In the genomic region with DNA sequence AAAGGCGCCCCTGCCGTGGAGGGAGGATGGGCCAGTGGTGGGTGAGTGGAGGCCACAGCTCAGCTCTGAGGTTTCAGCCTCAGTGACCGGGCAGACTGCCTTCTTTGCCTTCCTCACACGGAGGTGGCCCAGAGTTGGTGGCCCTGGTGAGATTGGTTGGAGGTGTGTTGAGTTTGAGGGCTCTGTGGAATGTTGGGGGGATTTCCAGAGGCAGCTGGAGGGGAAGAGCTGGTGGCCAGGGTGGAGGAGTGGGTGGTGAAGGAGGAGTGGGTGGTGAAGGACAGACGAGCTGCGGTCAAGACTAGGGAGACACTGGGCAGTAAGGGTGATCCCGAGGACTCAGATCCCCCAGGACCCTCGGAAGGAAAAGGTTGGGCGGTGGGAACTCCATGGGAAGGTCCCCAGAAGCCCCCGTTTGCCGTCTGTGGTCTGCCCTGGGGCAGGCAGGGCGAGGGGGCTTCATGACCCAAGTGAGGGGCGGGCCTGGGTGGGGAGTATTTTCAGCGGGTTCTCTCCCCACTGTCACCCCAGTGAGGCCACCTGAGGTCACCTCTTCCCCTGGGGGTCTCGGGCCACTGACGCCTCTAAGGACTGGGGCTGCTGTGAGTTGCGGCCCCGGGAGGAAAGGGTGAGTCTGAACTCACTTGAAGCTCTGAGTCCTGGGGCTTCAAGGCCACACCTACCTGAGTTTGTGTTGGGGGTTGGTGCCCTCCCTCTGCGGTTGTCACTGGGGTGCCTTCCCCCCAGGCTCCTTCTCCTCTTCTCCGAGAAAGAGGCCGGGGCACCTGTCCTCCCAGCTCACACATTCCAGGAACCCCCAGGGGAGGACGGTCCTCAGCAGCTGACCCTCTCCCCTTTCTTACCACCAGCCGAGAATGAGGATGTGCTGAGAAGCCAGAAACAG, we compare ENCODE assay signal across 8 cellular contexts. TPM values are rescaled to one million over a fixed set of nuclear protein-coding genes. Genes with fewer than 3 reads are reported as not detected.
A peak's percentile ranks its signal among the peaks of the same experiment; 100 is the strongest.
DNase-seq lines count a peak whose midpoint lies in the region; ATAC-seq and TF ChIP-seq lines count a peak whose summit lies in the region.

No MANE protein-coding gene starts in this region.

- H3K27ac Mint-ChIP-seq in T-cell = peak overlapping the region; percentile 98 to 99

- no peak for TF ChIP-seq CTCF in GM12875 (IDR thresholded peaks at IDR 0.05; ENCODE audit: borderline replicate concordance, insufficient read depth, low read depth, low read length)
- no peak for TF ChIP-seq CTCF in uterus (IDR thresholded peaks at IDR 0.05)
- no peak for TF ChIP-seq CTCF in A673 (conservative IDR thresholded peaks at IDR 0.05; ENCODE audit: low read depth, low read length)
- no peak for TF ChIP-seq CTCF in testis (IDR thresholded peaks at IDR 0.05)

- H3K4me1 Mint-ChIP-seq in T-cell = peaks cover 54 to 74% (median 66%) of the 10 kb centered on the region in 3 donors

- H3K4me3 Mint-ChIP-seq in T-cell = peak overlapping the region; percentile 88 to 97 (median 90)

- H3K27ac ChIP-seq in uterus = no peak overlapping the region
- no peak overlapping the region for H3K27ac ChIP-seq in A673 (ENCODE audit: low read depth, low read length, poor library complexity, severe bottlenecking)
- H3K27ac ChIP-seq in testis = no peak overlapping the region

- no TSS peak for BruUV-seq in A673 (replicated peaks; lab: Mats Ljungman, UMichigan)

- H3K36me3 Mint-ChIP-seq in T-cell = peaks cover 9% of the 10 kb centered on the region

- H3K36me3 ChIP-seq in uterus (no peaks in the 10 kb centered on the region), A673 (ENCODE audit: insufficient read depth, low read length, poor library complexity, severe bottlenecking) (no peaks in the 10 kb centered on the region), testis (ENCODE audit: low read depth, missing control alignments) (no peaks in the 10 kb centered on the region)

- ATAC-seq in T-cell (replicated peaks in 1 of 4) = peak; percentile 45 to 63 (median 59)

- DNase-seq in T-cell (peak; percentile 50 to 79 (median 66)), NCI-H345 treated with DMSO at 0.1 percent for 48 hours (lab: John Stamatoyannopoulos, UW; ENCODE audit: unreplicated experiment) (no peak), uterus (no peak), A673 (ENCODE audit: low spot score) (no peak), testis (no peak)
- DNase-seq in activated naive CD4-positive, alpha-beta T cell (lab: John Stamatoyannopoulos, UW) = peak; percentile 12 to 65 (median 43)
- DNase-seq in stimulated activated CD4-positive, alpha-beta T cell treated with anti-CD3 and anti-CD28 coated beads, Interleukin-1b, Interleukin-23, amount 100 ng/mL, for 48 hours = peak; percentile 77

- no peaks in the 10 kb centered on the region for H3K27me3 Mint-ChIP-seq in T-cell

- H3K27me3 ChIP-seq in uterus (no peaks in the 10 kb centered on the region), A673 (replicated peaks; ENCODE audit: insufficient read depth, low read depth, low read length, poor library complexity) (no peaks in the 10 kb centered on the region), testis (no peaks in the 10 kb centered on the region)

- intact Hi-C loops in uterus (cut with DNase I; ENCODE audit: low total_unique reads) (loop anchor here (10.0 kb wide), 1 partner anchor 236 kb away; no protein-coding TSS in a partner anchor), A673 (cut with micrococcal nuclease; ENCODE audit: unreplicated experiment) (loop anchor here (10.0 kb wide), 1 partner anchor 796 kb away; no protein-coding TSS in a partner anchor), testis (cut with DNase I; ENCODE audit: low total_unique reads) (loop anchor here (10.0 kb wide), 1 partner anchor 236 kb away; no protein-coding TSS in a partner anchor)

- peak overlapping the region; percentile 86 for H3K4me3 ChIP-seq in GM12875 (ENCODE audit: low read depth, low read length)
- no peak overlapping the region for H3K4me3 ChIP-seq in uterus
- H3K4me3 ChIP-seq in A673 (ENCODE audit: low read depth, low read length, poor library complexity, severe bottlenecking) = no peak overlapping the region
- no peak overlapping the region for H3K4me3 ChIP-seq in testis

- 77 to 84% methylated on average over 17 to 23 of the region's 23 CpGs for WGBS in testis, 2 donors

- H3K4me1 ChIP-seq in uterus = no peaks in the 10 kb centered on the region
- H3K4me1 ChIP-seq in A673 (ENCODE audit: insufficient read depth, low read length, poor library complexity, severe bottlenecking) = peaks cover under 1% of the 10 kb centered on the region
- peaks cover 3% of the 10 kb centered on the region for H3K4me1 ChIP-seq in testis

- TF ChIP-seq POLR2A in uterus (IDR thresholded peaks at IDR 0.05) = no peak
- no peak for TF ChIP-seq POLR2A in testis (IDR thresholded peaks at IDR 0.05)

- H3K9me3 ChIP-seq in uterus (no peaks in the 10 kb centered on the region), A673 (ENCODE audit: low read depth, low read length, poor library complexity, severe bottlenecking) (no peaks in the 10 kb centered on the region), testis (no peaks in the 10 kb centered on the region)

- no peaks in the 10 kb centered on the region for H3K9me3 Mint-ChIP-seq in T-cell

- CTCF ChIA-PET in T-cell (lab: Charles Lee) (interaction anchor here (0.5 to 5.5 kb wide), 7 partner anchors 15 to 239 kb away, joined by 3 to 60 read pairs (median 7); a partner anchor contains a TSS), A673 (lab: Charles Lee) (interaction anchor here (0.6 to 1.2 kb wide), 2 partner anchors 45 to 237 kb away, joined by 3 to 5 read pairs; no protein-coding TSS in a partner anchor)

- POLR2A ChIA-PET in T-cell (lab: Charles Lee) (interaction anchor here in 1 of 2 donors (0.6 kb wide), 1 partner anchor 26 kb away, joined by 3 read pairs; no protein-coding TSS in a partner anchor), A673 (lab: Charles Lee; ENCODE audit: low non-redundant PET) (no interaction called here)

RNA-seq across cellular contexts. Expression of a gene that starts 22.7 kb away (rescaled TPM):
- total RNA-seq in T-cell (100 to 1,000 TPM; 246 to 313 (median 280) TPM), uterus (1 to 10 TPM; 4.6 to 9.7 (median 7.4) TPM), A673 (2021) (2.1 and 5.0 TPM in 2 replicates), testis (10 to 100 TPM; 12.4 to 17.2 TPM)
- polyA plus RNA-seq in testis (ENCODE audit: insufficient read depth, low read depth, low replicate concordance) = 11.7 TPM

RNA-seq across cellular contexts. Expression of a gene that starts 40.1 kb away (rescaled TPM):
- total RNA-seq in T-cell (10 to 100 TPM; 11.4 to 14.6 (median 12.5) TPM), uterus (10 to 100 TPM in 1 of 4 donors, 1 to 10 TPM in 1, under 1 TPM in 2; 0.29 to 20.2 (median 4.0) TPM), A673 (2021) (46.5 and 49.0 TPM in 2 replicates), testis (10 to 100 TPM; 35.8 to 36.2 TPM)
- 26.6 TPM for polyA plus RNA-seq in testis (ENCODE audit: insufficient read depth, low read depth, low replicate concordance)

Comparison
In these comparisons a context has a peak if more than half of its experiments do, and no peak if none do; other contexts are left out.
1. DNase-seq: peak in T-cell (34 of 34), activated naive CD4-positive, alpha-beta T cell (4 of 4) and stimulated activated CD4-positive, alpha-beta T cell treated with anti-CD3 and anti-CD28 coated beads, Interleukin-1b, Interleukin-23, amount 100 ng/mL, for 48 hours (single experiment); none in NCI-H345 treated with DMSO at 0.1 percent for 48 hours (single experiment), uterus (0 of 2), A673 (single experiment) and testis (single experiment).
2. RNA of a gene that starts 22.7 kb away (total RNA-seq): 246 to 313 TPM in T-cell; 12.4 to 17.2 TPM in testis, 4.6 to 9.7 TPM in uterus and 2.1 to 5.0 TPM in A673; every median in the first group is over 10 times any median in the second.